ENCODE assay signal across 20 cellular contexts in the genomic region with DNA sequence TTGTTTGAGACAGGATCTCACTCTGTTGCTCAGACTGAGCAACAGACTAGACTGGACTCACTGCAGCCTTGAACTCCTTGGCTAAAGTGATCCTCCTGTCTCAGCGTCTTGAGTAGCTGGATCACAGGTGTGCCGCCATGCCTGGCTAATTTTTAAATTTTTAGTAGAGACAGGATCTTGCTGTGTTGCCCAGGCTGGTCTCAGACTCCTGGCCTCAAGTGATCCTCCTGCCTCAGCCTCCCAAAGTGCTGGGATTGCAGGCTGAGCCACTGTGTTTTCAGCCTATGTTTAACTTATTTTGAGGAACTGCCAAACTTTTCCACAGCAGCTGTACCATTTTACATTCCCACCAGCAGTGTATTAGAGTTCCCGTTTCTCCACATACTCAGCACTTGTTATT. TPM values are rescaled to one million over a fixed set of nuclear protein-coding genes. Genes with fewer than 3 reads are reported as not detected.
DNase-seq lines count a peak whose midpoint lies in the region; ATAC-seq, FAIRE-seq and TF ChIP-seq lines count a peak whose summit lies in the region.
"Had no signal": no experiment of that assay in that cellular context is flagged by ENCODE, and none has a peak within 500 bp of the region (broad histone marks: within the 10 kb centered on the region; RNA-seq: fewer than 3 reads in every experiment).

No MANE protein-coding gene starts in this region.

- BruUV-seq in HepG2 (replicated peaks; lab: Mats Ljungman, UMichigan): no TSS peak

- H3K79me2 ChIP-seq in HepG2 (ENCODE audit: insufficient read depth, low read length): peaks cover 20% of the 10 kb centered on the region

- H3K4me1 ChIP-seq in HepG2 (ENCODE audit: insufficient read depth, low read length): no peaks in the 10 kb centered on the region
- H3K4me1 ChIP-seq in right lobe of liver: peaks cover 0 to 41% (median 9%) of the 10 kb centered on the region in 4 donors
- H3K4me1 ChIP-seq: BLaER1 had no signal

- peaks cover 79% of the 10 kb centered on the region for H3K4me1 Mint-ChIP-seq in activated CD4-positive, alpha-beta memory T cell treated with anti-CD3 and anti-CD28 coated beads for 36 hours (ENCODE audit: low read depth)
- peaks cover 51% of the 10 kb centered on the region for H3K4me1 Mint-ChIP-seq in activated CD4-positive, alpha-beta memory T cell treated with anti-CD3 and anti-CD28 coated beads, Interleukin-2, amount 10 ng/mL, durations not matched to agents 7 days and 5 days
- H3K4me1 Mint-ChIP-seq in endothelial cell (ENCODE audit: unreplicated experiment): peaks cover 11% of the 10 kb centered on the region

- H3K27me3 Mint-ChIP-seq in activated CD4-positive, alpha-beta memory T cell treated with anti-CD3 and anti-CD28 coated beads for 36 hours: no peaks in the 10 kb centered on the region
- H3K27me3 Mint-ChIP-seq in activated CD4-positive, alpha-beta memory T cell treated with anti-CD3 and anti-CD28 coated beads, Interleukin-2, amount 10 ng/mL, durations not matched to agents 7 days and 5 days: no peaks in the 10 kb centered on the region
- H3K27me3 Mint-ChIP-seq in endothelial cell (ENCODE audit: unreplicated experiment): no peaks in the 10 kb centered on the region

- TF ChIP-seq POLR2A in HepG2 (IDR thresholded peaks at IDR 0.05; ENCODE audit: insufficient read depth in 1 of 2, low read depth in 2 of 2, low read length in 2 of 2) (no peak), right lobe of liver (IDR thresholded peaks at IDR 0.05) (no peak)

- no peak for TF ChIP-seq RAD21 in HepG2 (CRISPR knock-in tag; IDR thresholded peaks at IDR 0.05)

- H3K36me3 Mint-ChIP-seq in activated CD4-positive, alpha-beta memory T cell treated with anti-CD3 and anti-CD28 coated beads for 36 hours: peaks cover 37% of the 10 kb centered on the region
- H3K36me3 Mint-ChIP-seq in activated CD4-positive, alpha-beta memory T cell treated with anti-CD3 and anti-CD28 coated beads, Interleukin-2, amount 10 ng/mL, durations not matched to agents 7 days and 5 days (ENCODE audit: low read depth): peaks cover 57% of the 10 kb centered on the region
- peaks cover 3% of the 10 kb centered on the region for H3K36me3 Mint-ChIP-seq in endothelial cell (ENCODE audit: low read depth, unreplicated experiment)

- no peak for FAIRE-seq in HepG2 (lab: Jason Lieb, UNC)
- FAIRE-seq: A549, GM12878 had no signal

- in situ Hi-C loops in HepG2 (cut with HindIII; ENCODE audit: extremely low pct_ligation_motif_present, low pct_unique_long_range_greater_than_20kb): loop anchor here (25.0 kb wide), 1 partner anchor 438 kb away; a partner anchor contains a TSS

- TF ChIP-seq EP300 in HepG2 (IDR thresholded peaks at IDR 0.05; ENCODE audit: low read depth in 2 of 2, low read length in 2 of 2) (no peak), HepG2 (CRISPR knock-in tag; IDR thresholded peaks at IDR 0.05; ENCODE audit: borderline replicate concordance) (no peak)

- no peak for DNase-seq in activated CD4-positive, alpha-beta memory T cell treated with anti-CD3 and anti-CD28 coated beads for 36 hours
- DNase-seq in activated CD4-positive, alpha-beta memory T cell treated with anti-CD3 and anti-CD28 coated beads, Interleukin-2, amount 10 ng/mL, durations not matched to agents 7 days and 5 days: no peak
- DNase-seq in HepG2 (ENCODE audit: low spot score) (no peak), right lobe of liver (no peak), endothelial cell (ENCODE audit: low spot score) (no peak), left colon (no peak)
- DNase-seq: AML-193; Calu3; CD8-positive, alpha-beta T cell; DMS79 treated with DMSO at 0.1 percent for 48 hours; GF-D8; GOT3; H7 had no signal

- H3K4me2 ChIP-seq in HepG2 (ENCODE audit: low read depth, low read length): no peak overlapping the region
- H3K4me2 ChIP-seq: A549, BLaER1 had no signal

- H3K27me3 ChIP-seq in HepG2 (ENCODE audit: control insufficient read depth in 1 of 2, insufficient read depth in 2 of 2, low read length in 2 of 2) (no peaks in the 10 kb centered on the region), right lobe of liver (no peaks in the 10 kb centered on the region)
- H3K27me3 ChIP-seq: BLaER1 had no signal

- no peak overlapping the region for H3K4me3 Mint-ChIP-seq in activated CD4-positive, alpha-beta memory T cell treated with anti-CD3 and anti-CD28 coated beads for 36 hours
- no peak overlapping the region for H3K4me3 Mint-ChIP-seq in activated CD4-positive, alpha-beta memory T cell treated with anti-CD3 and anti-CD28 coated beads, Interleukin-2, amount 10 ng/mL, durations not matched to agents 7 days and 5 days
- no peak overlapping the region for H3K4me3 Mint-ChIP-seq in endothelial cell (ENCODE audit: unreplicated experiment)
- H3K4me3 Mint-ChIP-seq: CD14-positive monocyte; CD8-positive, alpha-beta T cell had no signal

- CTCF ChIA-PET in activated CD4-positive, alpha-beta memory T cell treated with anti-CD3 and anti-CD28 coated beads for 36 hours (lab: Charles Lee): interaction anchor here (1.5 kb wide), 1 partner anchor 18 kb away, joined by 4 read pairs; no protein-coding TSS in a partner anchor
- CTCF ChIA-PET in activated CD4-positive, alpha-beta memory T cell treated with anti-CD3 and anti-CD28 coated beads, Interleukin-2, amount 10 ng/mL, durations not matched to agents 7 days and 5 days (lab: Charles Lee): interaction anchor here (0.6 to 1.8 kb wide), 2 partner anchors 113 to 129 kb away, joined by 3 to 5 read pairs; no protein-coding TSS in a partner anchor
- CTCF ChIA-PET in HepG2 (lab: Yijun Ruan, JAX; ENCODE audit: low intra/inter-chr PET ratio, low total read pairs): no interaction called here

- no peaks in the 10 kb centered on the region for H4K20me1 ChIP-seq in HepG2 (ENCODE audit: insufficient read depth, low read length)

- ATAC-seq in HepG2 (no peak), right lobe of liver (no peak), HG02870 (IDR thresholded peaks at IDR 0.05; ENCODE audit: unreplicated experiment) (no peak), left colon (no peak)
- ATAC-seq: A549; CD8-positive, alpha-beta T cell; GM12878; HCT116 had no signal

- 91% methylated on average over 3 of the region's 3 CpGs for WGBS in HepG2 (ENCODE audit: low lambda C conversion rate)
- 82% methylated on average over 1 of the region's 3 CpGs for WGBS in right lobe of liver (ENCODE audit: insufficient coverage, low coverage, low lambda C conversion rate, missing lambda C conversion rate)

- POLR2A ChIA-PET in activated CD4-positive, alpha-beta memory T cell treated with anti-CD3 and anti-CD28 coated beads for 36 hours (lab: Charles Lee): no interaction called here
- POLR2A ChIA-PET in activated CD4-positive, alpha-beta memory T cell treated with anti-CD3 and anti-CD28 coated beads, Interleukin-2, amount 10 ng/mL, durations not matched to agents 7 days and 5 days (lab: Charles Lee): no interaction called here
- POLR2A ChIA-PET in HepG2 (lab: Yijun Ruan, JAX): no interaction called here

- H3K9me3 ChIP-seq in HepG2 (ENCODE audit: low read length) (no peaks in the 10 kb centered on the region), right lobe of liver (no peaks in the 10 kb centered on the region)
- H3K9me3 ChIP-seq: A549 had no signal

- no peak overlapping the region for H3K9ac ChIP-seq in HepG2 (ENCODE audit: insufficient read depth, low read depth, low read length)
- H3K9ac ChIP-seq: BLaER1 had no signal

- no peak overlapping the region for H2AFZ ChIP-seq in HepG2 (ENCODE audit: low read length)

- H3K27ac ChIP-seq in HepG2 (ENCODE audit: extremely low read length, insufficient read depth, low read length) (no peak overlapping the region), right lobe of liver (no peak overlapping the region)
- H3K27ac ChIP-seq: 22Rv1, A549, BLaER1 had no signal

- TF ChIP-seq CTCF in HepG2 (CRISPR knock-in tag; IDR thresholded peaks at IDR 0.05): no peak
- TF ChIP-seq CTCF in right lobe of liver (IDR thresholded peaks at IDR 0.05): no peak
- no peak for TF ChIP-seq CTCF in endothelial cell (IDR thresholded peaks at IDR 0.05; ENCODE audit: unreplicated experiment)

- H3K36me3 ChIP-seq in HepG2 (replicated peaks in 1 of 2; ENCODE audit: control insufficient read depth in 1 of 2, insufficient read depth in 2 of 2, low read length in 2 of 2) (peaks cover 0 to 13% of the 10 kb centered on the region in 2 experiments; a peak in 1 of 5 replicates), right lobe of liver (no peaks in the 10 kb centered on the region)

- intact Hi-C loops in activated CD4-positive, alpha-beta memory T cell treated with anti-CD3 and anti-CD28 coated beads for 36 hours (cut with micrococcal nuclease): no loop called here
- intact Hi-C loops in HepG2 (cut with micrococcal nuclease; ENCODE audit: unreplicated experiment) (no loop called here), right lobe of liver (cut with DNase I) (no loop called here), left colon (cut with DNase I, micrococcal nuclease) (no loop called here)

- H3K4me3 ChIP-seq in HepG2 (replicated peaks in 1 of 3; ENCODE audit: insufficient read depth in 1 of 3, low read depth in 2 of 3, low read length in 3 of 3) (no peak overlapping the region), right lobe of liver (no peak overlapping the region)
- H3K4me3 ChIP-seq: A549, BLaER1, GM12878 had no signal

- peak overlapping the region; percentile 5 for H3K27ac Mint-ChIP-seq in activated CD4-positive, alpha-beta memory T cell treated with anti-CD3 and anti-CD28 coated beads for 36 hours
- no peak overlapping the region for H3K27ac Mint-ChIP-seq in activated CD4-positive, alpha-beta memory T cell treated with anti-CD3 and anti-CD28 coated beads, Interleukin-2, amount 10 ng/mL, durations not matched to agents 7 days and 5 days
- peak overlapping the region; percentile 13 for H3K27ac Mint-ChIP-seq in endothelial cell (ENCODE audit: unreplicated experiment)
- H3K27ac Mint-ChIP-seq: CD8-positive, alpha-beta T cell had no signal

- peaks cover 2% of the 10 kb centered on the region for H3K9me3 Mint-ChIP-seq in activated CD4-positive, alpha-beta memory T cell treated with anti-CD3 and anti-CD28 coated beads for 36 hours
- H3K9me3 Mint-ChIP-seq in activated CD4-positive, alpha-beta memory T cell treated with anti-CD3 and anti-CD28 coated beads, Interleukin-2, amount 10 ng/mL, durations not matched to agents 7 days and 5 days: peaks cover 3% of the 10 kb centered on the region
- no peaks in the 10 kb centered on the region for H3K9me3 Mint-ChIP-seq in endothelial cell (ENCODE audit: unreplicated experiment)
- H3K9me3 Mint-ChIP-seq: CD8-positive, alpha-beta T cell had no signal

RNA-seq across cellular contexts. Expression of a gene that starts 16.8 kb away (rescaled TPM):
- 10 to 100 TPM; 74.6 to 76.4 TPM for total RNA-seq in activated CD4-positive, alpha-beta memory T cell treated with anti-CD3 and anti-CD28 coated beads for 36 hours
- 10 to 100 TPM; 57.1 to 59.3 TPM for total RNA-seq in activated CD4-positive, alpha-beta memory T cell treated with anti-CD3 and anti-CD28 coated beads, Interleukin-2, amount 10 ng/mL, durations not matched to agents 7 days and 5 days
- total RNA-seq in HepG2 (2016; rRNA removed; fragmentation: Illumina TruSeq; extraction: Trizol) (11.9 and 15.7 TPM in 2 replicates), right lobe of liver (10 to 100 TPM; 50.4 to 61.1 (median 57.1) TPM), endothelial cell (ENCODE audit: unreplicated experiment) (34.8 TPM), left colon (10 to 100 TPM; 54.8 to 57.8 TPM)
- 3.2 and 4.3 TPM in 2 replicates for total RNA-seq in HepG2 (2016; cell fraction: cytosol; rRNA removed; fragmentation: Illumina TruSeq; extraction: Trizol; ENCODE audit: low read depth)
- total RNA-seq in HepG2 (2016; cell fraction: insoluble cytoplasmic fraction; rRNA removed; fragmentation: Illumina TruSeq; extraction: Trizol): 11.6 and 16.8 TPM in 2 replicates
- 7.2 and 8.1 TPM in 2 replicates for total RNA-seq in HepG2 (2016; cell fraction: membrane; rRNA removed; fragmentation: Illumina TruSeq; extraction: Trizol)
- 14.9 and 18.8 TPM in 2 replicates for total RNA-seq in HepG2 (2016; cell fraction: nucleus; rRNA removed; fragmentation: Illumina TruSeq; extraction: Trizol)
- polyA plus RNA-seq in HepG2 (2011; rRNA removed): 9.5 and 12.4 TPM in 2 replicates
- polyA plus RNA-seq in HepG2 (2011; cell fraction: cytosol; rRNA removed): 9.0 and 9.5 TPM in 2 replicates
- 4.3 and 4.9 TPM in 2 replicates for polyA plus RNA-seq in HepG2 (2011; cell fraction: nucleus; rRNA removed)
- 19.8 and 22.3 TPM in 2 replicates for polyA plus RNA-seq in HepG2 (2012)
- polyA plus RNA-seq in HepG2 (2016; cell fraction: cytosol; fragmentation: Illumina TruSeq; extraction: Trizol; ENCODE audit: low read depth): 3.2 TPM in 2 replicates
- polyA plus RNA-seq in HepG2 (2016; cell fraction: insoluble cytoplasmic fraction; fragmentation: Illumina TruSeq; extraction: Trizol; ENCODE audit: low read depth): 16.7 and 17.6 TPM in 2 replicates
- 6.9 and 7.0 TPM in 2 replicates for polyA plus RNA-seq in HepG2 (2016; cell fraction: membrane; fragmentation: Illumina TruSeq; extraction: Trizol; ENCODE audit: low read depth)
- 25.9 and 28.4 TPM in 2 replicates for polyA plus RNA-seq in HepG2 (2016; cell fraction: nucleus; fragmentation: Illumina TruSeq; extraction: Trizol; ENCODE audit: insufficient read depth, low read depth)
- polyA minus RNA-seq in HepG2 (2011; rRNA and poly(A)+ RNA removed; ENCODE audit: low replicate concordance): 9.6 and 10.1 TPM in 2 replicates
- 15.8 and 18.5 TPM in 2 replicates for polyA minus RNA-seq in HepG2 (2011; cell fraction: cytosol; rRNA and poly(A)+ RNA removed)
- 14.2 and 14.9 TPM in 2 replicates for polyA minus RNA-seq in HepG2 (2011; cell fraction: nucleus; rRNA and poly(A)+ RNA removed)
